19 cellular contexts compared by ENCODE assay signal in the genomic region with DNA sequence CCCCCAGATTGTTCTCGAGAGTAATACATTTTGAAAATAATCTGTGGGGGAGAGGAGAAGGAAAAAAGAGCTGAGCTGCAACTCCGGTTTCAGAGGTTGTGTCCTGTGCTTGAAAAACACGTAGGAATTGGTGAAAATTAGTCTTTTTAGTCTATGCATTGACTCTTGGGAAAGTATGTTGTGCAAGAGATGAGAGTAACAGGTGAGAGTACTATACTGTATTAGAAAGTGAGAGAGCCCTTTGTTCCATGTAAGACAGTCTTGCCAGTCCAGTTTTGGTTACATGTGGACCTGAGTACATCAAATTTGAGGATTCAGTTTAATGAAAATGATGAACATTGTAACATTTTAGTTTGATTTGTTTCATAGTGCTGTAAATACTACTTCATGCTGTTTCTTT. TPM values are rescaled to one million over a fixed set of nuclear protein-coding genes. Genes with fewer than 3 reads are reported as not detected.
DNase-seq lines count a peak whose midpoint lies in the region; ATAC-seq and TF ChIP-seq lines count a peak whose summit lies in the region.
"Had no signal": no experiment of that assay in that cellular context is flagged by ENCODE, and none has a peak within 500 bp of the region (broad histone marks: within the 10 kb centered on the region; RNA-seq: fewer than 3 reads in every experiment).

No MANE protein-coding gene starts in this region.

- no peak overlapping the region for H2AFZ ChIP-seq in Karpas-422 (ENCODE audit: low read length)
- H2AFZ ChIP-seq: GM23248 had no signal

- intact Hi-C loops in natural killer cell (cut with micrococcal nuclease): no loop called here
- intact Hi-C loops in uterus (cut with DNase I; ENCODE audit: low total_unique reads): no loop called here

- no peak for TF ChIP-seq POLR2A in uterus (IDR thresholded peaks at IDR 0.05)

- H3K36me3 Mint-ChIP-seq in natural killer cell (no peaks in the 10 kb centered on the region), WTC11 (peaks cover 26% of the 10 kb centered on the region)
- H3K36me3 Mint-ChIP-seq in natural killer cell treated with Interleukin-12 subunit alpha and Interleukin-12 subunit beta and Interleukin-15 and Interleukin-18, amount 100 ng/mL, for 72 hours: no peaks in the 10 kb centered on the region

- no peak overlapping the region for H3K4me3 ChIP-seq in Karpas-422 (ENCODE audit: low read length)
- H3K4me3 ChIP-seq in uterus: no peak overlapping the region
- H3K4me3 ChIP-seq: A549, BLaER1, GM23248, K562, SK-N-MC had no signal

- H3K4me2 ChIP-seq in Karpas-422 (ENCODE audit: low read depth, low read length, poor library complexity, severe bottlenecking): no peak overlapping the region
- H3K4me2 ChIP-seq: A549, BLaER1 had no signal

- CTCF ChIA-PET in WTC11 (lab: Charles Lee): interaction anchor here (0.8 kb wide), 1 partner anchor 961 kb away, joined by 3 read pairs; no protein-coding TSS in a partner anchor

- H3K4me1 ChIP-seq in Karpas-422 (ENCODE audit: low read length) (peaks cover 3% of the 10 kb centered on the region; the same call in 1 of the 2 replicates), uterus (no peaks in the 10 kb centered on the region)
- H3K4me1 ChIP-seq: BLaER1 had no signal

- no peak overlapping the region for H3K4me3 Mint-ChIP-seq in natural killer cell
- no peak overlapping the region for H3K4me3 Mint-ChIP-seq in natural killer cell treated with Interleukin-12 subunit alpha and Interleukin-12 subunit beta and Interleukin-15 and Interleukin-18, amount 100 ng/mL, for 72 hours
- no peak overlapping the region for H3K4me3 Mint-ChIP-seq in WTC11

- no peaks in the 10 kb centered on the region for H4K20me1 ChIP-seq in Karpas-422 (ENCODE audit: insufficient read depth, low read depth, low read length)

- DNase-seq in natural killer cell (no peak), WTC11 (ENCODE audit: low spot score) (no peak), left lobe of liver (ENCODE audit: low spot score) (no peak), Karpas-422 (no peak), uterus (no peak)
- no peak for DNase-seq in natural killer cell treated with Interleukin-12 subunit alpha and Interleukin-12 subunit beta and Interleukin-15 and Interleukin-18, amount 100 ng/mL, for 72 hours (ENCODE audit: low spot score)
- DNase-seq: GDM1, GM23248, NCI-H1105 treated with DMSO at 0.1 percent for 48 hours, NCI-H1694, NCI-H2081 treated with DMSO at 0.1 percent for 48 hours, SHP77 had no signal

- H3K27me3 ChIP-seq in Karpas-422 (ENCODE audit: low read length) (no peaks in the 10 kb centered on the region), uterus (no peaks in the 10 kb centered on the region)
- H3K27me3 ChIP-seq: BLaER1 had no signal

- H3K36me3 ChIP-seq in Karpas-422 (ENCODE audit: insufficient read depth, low read length): peaks cover 21% of the 10 kb centered on the region
- H3K36me3 ChIP-seq in uterus: no peaks in the 10 kb centered on the region

- H3K9me3 Mint-ChIP-seq in natural killer cell (no peaks in the 10 kb centered on the region), WTC11 (peaks cover 19% of the 10 kb centered on the region)
- H3K9me3 Mint-ChIP-seq in natural killer cell treated with Interleukin-12 subunit alpha and Interleukin-12 subunit beta and Interleukin-15 and Interleukin-18, amount 100 ng/mL, for 72 hours: no peaks in the 10 kb centered on the region

- TF ChIP-seq CTCF in natural killer cell (IDR thresholded peaks at IDR 0.05): no peak
- TF ChIP-seq CTCF in WTC11 (IDR thresholded peaks at IDR 0.05): no peak
- TF ChIP-seq CTCF in uterus (IDR thresholded peaks at IDR 0.05): no peak

- H3K9me2 ChIP-seq in Karpas-422 (replicated peaks; ENCODE audit: insufficient read depth, low read length): no peaks in the 10 kb centered on the region

- peaks cover 87% of the 10 kb centered on the region for H3K79me2 ChIP-seq in Karpas-422 (ENCODE audit: low read length)

- POLR2A ChIA-PET in WTC11 (lab: Charles Lee): no interaction called here

- H3K27me3 Mint-ChIP-seq in natural killer cell (ENCODE audit: low read depth in 2 of 2) (no peaks in the 10 kb centered on the region), WTC11 (ENCODE audit: low read depth) (no peaks in the 10 kb centered on the region)
- no peaks in the 10 kb centered on the region for H3K27me3 Mint-ChIP-seq in natural killer cell treated with Interleukin-12 subunit alpha and Interleukin-12 subunit beta and Interleukin-15 and Interleukin-18, amount 100 ng/mL, for 72 hours

- H3K27ac ChIP-seq in Karpas-422 (ENCODE audit: low read length) (no peak overlapping the region), uterus (no peak overlapping the region)
- H3K27ac ChIP-seq: A549, BLaER1, GM23248 had no signal

- ATAC-seq in natural killer cell: no peak
- no peak for ATAC-seq in natural killer cell treated with Interleukin-12 subunit alpha and Interleukin-12 subunit beta and Interleukin-15 and Interleukin-18, amount 100 ng/mL, for 72 hours
- no peak for ATAC-seq in WTC11
- peak; percentile 29 for ATAC-seq in left lobe of liver
- ATAC-seq in GM21717 (IDR thresholded peaks at IDR 0.05; ENCODE audit: unreplicated experiment): no peak
- no peak for ATAC-seq in GM21423 (IDR thresholded peaks at IDR 0.05; ENCODE audit: unreplicated experiment)
- ATAC-seq: A549, HCT116, K562 had no signal

- H3K27ac Mint-ChIP-seq in natural killer cell (peak overlapping the region; percentile 67 to 78), WTC11 (peak overlapping the region; percentile 26; the same call in 1 of the 2 replicates)
- H3K27ac Mint-ChIP-seq in natural killer cell treated with Interleukin-12 subunit alpha and Interleukin-12 subunit beta and Interleukin-15 and Interleukin-18, amount 100 ng/mL, for 72 hours: peak overlapping the region in 1 of 2 donors; percentile 56

- peaks cover 58 to 61% of the 10 kb centered on the region in 2 donors for H3K4me1 Mint-ChIP-seq in natural killer cell
- H3K4me1 Mint-ChIP-seq in natural killer cell treated with Interleukin-12 subunit alpha and Interleukin-12 subunit beta and Interleukin-15 and Interleukin-18, amount 100 ng/mL, for 72 hours (ENCODE audit: low read depth in 2 of 2): peaks cover 41 to 45% of the 10 kb centered on the region in 2 donors
- H3K4me1 Mint-ChIP-seq in WTC11: peaks cover 31% of the 10 kb centered on the region

- H3K9me3 ChIP-seq in Karpas-422 (ENCODE audit: low read length) (no peaks in the 10 kb centered on the region), uterus (no peaks in the 10 kb centered on the region)
- H3K9me3 ChIP-seq: A549 had no signal

- H3K9ac ChIP-seq in Karpas-422 (ENCODE audit: low read length): no peak overlapping the region
- H3K9ac ChIP-seq: BLaER1, GM23248 had no signal

TF ChIP-seq in WTC11, 78 proteins besides CTCF, POLR2A, EP300 and RAD21 (continues in another document):
- TF ChIP-seq, protein P1, sequence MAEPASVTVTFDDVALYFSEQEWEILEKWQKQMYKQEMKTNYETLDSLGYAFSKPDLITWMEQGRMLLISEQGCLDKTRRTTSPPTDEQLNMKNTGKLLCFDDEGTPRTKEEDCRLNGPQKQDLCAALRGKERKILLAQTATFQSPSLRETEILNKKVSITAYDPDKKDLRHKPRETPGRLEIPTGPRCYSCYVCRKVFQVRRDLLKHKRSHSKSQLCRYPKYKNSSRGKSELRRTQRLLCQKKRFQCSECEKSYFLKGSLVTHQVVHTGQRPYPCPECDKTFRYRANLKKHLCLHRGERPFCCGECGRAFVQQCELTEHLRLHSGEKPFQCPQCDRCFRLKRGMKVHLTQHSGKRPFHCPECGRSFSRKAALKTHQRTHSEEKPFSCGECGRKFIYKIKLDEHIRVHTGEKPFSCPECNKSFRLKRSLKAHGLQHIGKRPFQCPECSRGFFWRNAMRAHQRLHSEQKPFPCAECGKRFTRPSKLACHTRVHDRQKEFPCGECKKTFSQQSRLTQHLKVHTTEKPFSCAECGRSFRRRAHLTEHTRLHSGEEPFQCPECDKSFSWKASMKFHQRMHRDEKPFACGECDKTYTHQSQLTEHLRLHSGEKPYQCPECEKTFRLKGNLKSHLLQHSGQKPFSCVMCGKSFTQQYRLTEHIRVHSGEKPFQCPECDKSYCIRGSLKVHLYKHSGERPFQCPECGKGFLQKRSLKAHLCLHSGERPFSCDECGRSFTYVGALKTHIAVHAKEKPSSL (CRISPR knock-in tag; conservative IDR thresholded peaks at IDR 0.05): no peak
- TF ChIP-seq FOXJ3 (CRISPR knock-in tag; IDR thresholded peaks at IDR 0.05; ENCODE audit: borderline replicate concordance) (no peak), NR3C1 (CRISPR knock-in tag; conservative IDR thresholded peaks at IDR 0.05; ENCODE audit: low read depth) (no peak), KAT7 (CRISPR knock-in tag; IDR thresholded peaks at IDR 0.05; ENCODE audit: borderline replicate concordance) (no peak), NFYB (CRISPR knock-in tag; conservative IDR thresholded peaks at IDR 0.05; ENCODE audit: low read depth) (no peak)
- TF ChIP-seq, protein P2, sequence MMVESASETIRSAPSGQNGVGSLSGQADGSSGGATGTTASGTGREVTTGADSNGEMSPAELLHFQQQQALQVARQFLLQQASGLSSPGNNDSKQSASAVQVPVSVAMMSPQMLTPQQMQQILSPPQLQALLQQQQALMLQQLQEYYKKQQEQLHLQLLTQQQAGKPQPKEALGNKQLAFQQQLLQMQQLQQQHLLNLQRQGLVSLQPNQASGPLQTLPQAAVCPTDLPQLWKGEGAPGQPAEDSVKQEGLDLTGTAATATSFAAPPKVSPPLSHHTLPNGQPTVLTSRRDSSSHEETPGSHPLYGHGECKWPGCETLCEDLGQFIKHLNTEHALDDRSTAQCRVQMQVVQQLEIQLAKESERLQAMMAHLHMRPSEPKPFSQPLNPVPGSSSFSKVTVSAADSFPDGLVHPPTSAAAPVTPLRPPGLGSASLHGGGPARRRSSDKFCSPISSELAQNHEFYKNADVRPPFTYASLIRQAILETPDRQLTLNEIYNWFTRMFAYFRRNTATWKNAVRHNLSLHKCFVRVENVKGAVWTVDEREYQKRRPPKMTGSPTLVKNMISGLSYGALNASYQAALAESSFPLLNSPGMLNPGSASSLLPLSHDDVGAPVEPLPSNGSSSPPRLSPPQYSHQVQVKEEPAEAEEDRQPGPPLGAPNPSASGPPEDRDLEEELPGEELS (CRISPR knock-in tag; IDR thresholded peaks at IDR 0.05): no peak

RNA-seq across cellular contexts. Expression of a gene that starts 27.8 kb away (rescaled TPM):
- total RNA-seq in natural killer cell (100 to 1,000 TPM; 153 to 171 (median 166) TPM), WTC11 (2021) (23.1 to 27.1 TPM (median 26.3 TPM) in 3 replicates), left lobe of liver (31.4 TPM), uterus (100 to 1,000 TPM in 1 of 4 donors, 10 to 100 TPM in 3; 26.1 to 159 (median 81.8) TPM)
- 10 to 100 TPM; 53.4 to 61.2 TPM for total RNA-seq in natural killer cell treated with Interleukin-12 subunit alpha and Interleukin-12 subunit beta and Interleukin-15 and Interleukin-18, amount 100 ng/mL, for 72 hours
- 173 and 203 TPM in 2 replicates for total RNA-seq in Karpas-422 (2014; rRNA removed; shearing (Covaris generic); ENCODE audit: low replicate concordance)
